Comparison of ENCODE assay signal across 24 cellular contexts in genomic region chr11:130641884-130642283, GRCh38.
"Had no signal": no experiment of that assay in that cellular context is flagged by ENCODE, and none has a peak within 500 bp of the region (broad histone marks: within the 10 kb centered on the region; RNA-seq: fewer than 3 reads in every experiment).

No MANE protein-coding gene starts in this region.

- H3K27me3 ChIP-seq: esophagus squamous epithelium, gastrocnemius medialis, heart right ventricle, left lung had no signal

- H3K36me3 Mint-ChIP-seq: immature natural killer cell, mesothelial cell of epicardium, naive B cell had no signal

- H3K4me1 Mint-ChIP-seq: immature natural killer cell, naive B cell had no signal

- H3K27ac ChIP-seq: coronary artery, dorsolateral prefrontal cortex, esophagus squamous epithelium, gastrocnemius medialis, heart right ventricle, left lung, lower lobe of right lung had no signal

- DNase-seq: dermis blood vessel endothelial cell; dorsolateral prefrontal cortex; effector CD4-positive, alpha-beta T cell; effector memory CD4-positive, alpha-beta T cell; esophagus squamous epithelium; foreskin fibroblast; foreskin melanocyte; gastrocnemius medialis; glutamatergic neuron; heart right ventricle; hypothalamus; immature natural killer cell; left cardiac atrium; left lung; left ventricle myocardium superior; lower lobe of right lung; mesenchymal stem cell; mucosa of descending colon; naive B cell had no signal

- H3K27ac Mint-ChIP-seq: immature natural killer cell, mesothelial cell of epicardium, naive B cell had no signal

- ATAC-seq: gastrocnemius medialis, heart right ventricle, left cardiac atrium, left lung, left ventricle myocardium superior, lower lobe of right lung, mucosa of descending colon had no signal

- FAIRE-seq: colon, endothelial cell of umbilical vein, keratinocyte had no signal

- H3K36me3 ChIP-seq: esophagus squamous epithelium, gastrocnemius medialis, heart right ventricle, left lung, lower lobe of right lung had no signal

- H3K9me3 Mint-ChIP-seq: immature natural killer cell, mesothelial cell of epicardium had no signal

- H3K4me3 Mint-ChIP-seq: immature natural killer cell, mesothelial cell of epicardium, naive B cell had no signal

- H3K4me3 ChIP-seq: coronary artery, dorsolateral prefrontal cortex, esophagus squamous epithelium, gastrocnemius medialis, heart right ventricle, left lung, lower lobe of right lung, mucosa of descending colon had no signal

- H3K9me3 ChIP-seq: esophagus squamous epithelium, gastrocnemius medialis, heart right ventricle, left lung, lower lobe of right lung, mucosa of descending colon had no signal
